ENCODE assay signal across 8 cellular contexts in genomic region chrX:120604359-120604782, GRCh38. TPM values are rescaled to one million over a fixed set of nuclear protein-coding genes. Genes with fewer than 3 reads are reported as not detected.
DNase-seq lines count a peak whose midpoint lies in the region; ATAC-seq and TF ChIP-seq lines count a peak whose summit lies in the region.

No MANE protein-coding gene starts in this region.

- peak; percentile 16 for DNase-seq in GM19238 (ENCODE audit: insufficient read length, low spot score)
- peak; percentile 16 for DNase-seq in HK-2 (ENCODE audit: unreplicated experiment)
- DNase-seq in activated naive CD8-positive, alpha-beta T cell treated with anti-CD3 and anti-CD28 coated beads, Interleukin-2, amount 10 ng/mL, durations not matched to agents 7 days and 5 days, result no peak
- no peak for DNase-seq in left ventricle myocardium inferior
- DNase-seq in psoas muscle, result no peak
- no peak for DNase-seq in UCSD-AML1 (lab: John Stamatoyannopoulos, UW; ENCODE audit: unreplicated experiment)

- H3K4me1 ChIP-seq in OCI-LY3 (ENCODE audit: low read length) (peaks cover 6% of the 10 kb centered on the region), left ventricle myocardium inferior (peaks cover 21% of the 10 kb centered on the region), psoas muscle (no peaks in the 10 kb centered on the region)

- no peaks in the 10 kb centered on the region for H3K9me3 Mint-ChIP-seq in activated naive CD8-positive, alpha-beta T cell treated with anti-CD3 and anti-CD28 coated beads, Interleukin-2, amount 10 ng/mL, durations not matched to agents 7 days and 5 days

- peak overlapping the region; percentile 100 for H3K27ac Mint-ChIP-seq in activated naive CD8-positive, alpha-beta T cell treated with anti-CD3 and anti-CD28 coated beads, Interleukin-2, amount 10 ng/mL, durations not matched to agents 7 days and 5 days

- peak; percentile 71 for ATAC-seq in activated naive CD8-positive, alpha-beta T cell treated with anti-CD3 and anti-CD28 coated beads, Interleukin-2, amount 10 ng/mL, durations not matched to agents 7 days and 5 days (ENCODE audit: low read depth)
- peak; percentile 79 to 86 (median 82) for ATAC-seq in psoas muscle

- H3K4me2 ChIP-seq in OCI-LY3 (ENCODE audit: low read length), result peak overlapping the region; percentile 80

- no peaks in the 10 kb centered on the region for H3K27me3 ChIP-seq in OCI-LY3 (ENCODE audit: low read depth, low read length)
- no peaks in the 10 kb centered on the region for H3K27me3 ChIP-seq in left ventricle myocardium inferior (ENCODE audit: low read depth)
- H3K27me3 ChIP-seq in psoas muscle (ENCODE audit: insufficient read depth in 3 of 3, low read length in 2 of 3), result no peaks in the 10 kb centered on the region

- H3K36me3 ChIP-seq in OCI-LY3 (replicated peaks; ENCODE audit: low read depth, low read length) (no peaks in the 10 kb centered on the region), left ventricle myocardium inferior (no peaks in the 10 kb centered on the region), psoas muscle (ENCODE audit: insufficient read depth in 1 of 2, low read depth in 1 of 2) (peaks cover 0 to 13% of the 10 kb centered on the region in 2 donors)

- H3K4me3 Mint-ChIP-seq in activated naive CD8-positive, alpha-beta T cell treated with anti-CD3 and anti-CD28 coated beads, Interleukin-2, amount 10 ng/mL, durations not matched to agents 7 days and 5 days, result peak overlapping the region; percentile 93

- peaks cover 2% of the 10 kb centered on the region for H3K4me1 Mint-ChIP-seq in activated naive CD8-positive, alpha-beta T cell treated with anti-CD3 and anti-CD28 coated beads, Interleukin-2, amount 10 ng/mL, durations not matched to agents 7 days and 5 days

- H4K20me1 ChIP-seq in OCI-LY3 (ENCODE audit: insufficient read depth, low read length), result no peaks in the 10 kb centered on the region

- intact Hi-C loops in left ventricle myocardium inferior (cut with micrococcal nuclease) (no loop called here), psoas muscle (cut with DNase I) (loop anchor here (1.0 to 2.0 kb wide), 2 partner anchors 43 to 44 kb away; partner anchors contain the start of gene CUL4B (in 1 of the 2))

- H3K27ac ChIP-seq in C4-2B (peak overlapping the region; percentile 87), OCI-LY3 (ENCODE audit: low read length) (peak overlapping the region; percentile 91), left ventricle myocardium inferior (replicated peaks) (peak overlapping the region; percentile 88), psoas muscle (peak overlapping the region; percentile 86)

- H3K36me3 Mint-ChIP-seq in activated naive CD8-positive, alpha-beta T cell treated with anti-CD3 and anti-CD28 coated beads, Interleukin-2, amount 10 ng/mL, durations not matched to agents 7 days and 5 days, result peaks cover 7% of the 10 kb centered on the region

- peaks cover 29% of the 10 kb centered on the region for H3K79me2 ChIP-seq in OCI-LY3 (ENCODE audit: low read length)

- WGBS in psoas muscle, 3 donors, result 0 to 23% (median 2%) methylated on average over 5 of the region's 5 CpGs

- TF ChIP-seq CTCF in C4-2B (conservative IDR thresholded peaks at IDR 0.05) (no peak), OCI-LY3 (IDR thresholded peaks at IDR 0.05; ENCODE audit: low read depth, low read length) (no peak), left ventricle myocardium inferior (IDR thresholded peaks at IDR 0.05; ENCODE audit: borderline replicate concordance) (no peak), psoas muscle (IDR thresholded peaks at IDR 0.05) (no peak)

- H3K27me3 Mint-ChIP-seq in activated naive CD8-positive, alpha-beta T cell treated with anti-CD3 and anti-CD28 coated beads, Interleukin-2, amount 10 ng/mL, durations not matched to agents 7 days and 5 days, result no peaks in the 10 kb centered on the region

- peak overlapping the region; percentile 99 for H3K9ac ChIP-seq in OCI-LY3 (ENCODE audit: low read length)

- POLR2A ChIA-PET in activated naive CD8-positive, alpha-beta T cell treated with anti-CD3 and anti-CD28 coated beads, Interleukin-2, amount 10 ng/mL, durations not matched to agents 7 days and 5 days (lab: Charles Lee), result interaction anchor here (0.5 to 2.6 kb wide), 15 partner anchors 14 to 147 kb away, joined by 3 to 65 read pairs (median 4); partner anchors contain the start of genes C1GALT1C1 and CUL4B

- H2AFZ ChIP-seq in OCI-LY3 (ENCODE audit: low read depth, low read length), result no peak overlapping the region

- no peaks in the 10 kb centered on the region for H3K9me3 ChIP-seq in OCI-LY3 (ENCODE audit: insufficient read depth, low read length)
- H3K9me3 ChIP-seq in left ventricle myocardium inferior (replicated peaks), result no peaks in the 10 kb centered on the region
- H3K9me3 ChIP-seq in psoas muscle, result no peaks in the 10 kb centered on the region

- H3K4me3 ChIP-seq in OCI-LY3 (ENCODE audit: low read length) (peak overlapping the region; percentile 99), left ventricle myocardium inferior (peak overlapping the region; percentile 76), psoas muscle (peak overlapping the region; percentile 70)

RNA-seq across cellular contexts. Expression of gene MCTS1, which starts 0.5 kb away (rescaled TPM):
- total RNA-seq in activated naive CD8-positive, alpha-beta T cell treated with anti-CD3 and anti-CD28 coated beads, Interleukin-2, amount 10 ng/mL, durations not matched to agents 7 days and 5 days, result 10 to 100 TPM; 40.5 to 42.1 TPM
- total RNA-seq in left ventricle myocardium inferior (32.6 TPM), psoas muscle (10 to 100 TPM; 23.0 to 34.6 (median 27.7) TPM)
- 10 to 100 TPM; 26.7 to 54.3 (median 29.5) TPM for polyA plus RNA-seq in psoas muscle

RNA-seq across cellular contexts. Expression of gene C1GALT1C1, which starts 25.5 kb away (rescaled TPM):
- total RNA-seq in activated naive CD8-positive, alpha-beta T cell treated with anti-CD3 and anti-CD28 coated beads, Interleukin-2, amount 10 ng/mL, durations not matched to agents 7 days and 5 days, result 10 to 100 TPM; 18.1 to 20.2 TPM
- total RNA-seq in left ventricle myocardium inferior (19.7 TPM), psoas muscle (1 to 10 TPM; 5.0 to 6.3 (median 5.7) TPM)
- polyA plus RNA-seq in psoas muscle, result 10 to 100 TPM in 2 of 3 donors, 1 to 10 TPM in 1; 7.3 to 16.0 (median 13.3) TPM

RNA-seq across cellular contexts. Expression of gene CUL4B, which starts 43.6 kb away (rescaled TPM):
- total RNA-seq in activated naive CD8-positive, alpha-beta T cell treated with anti-CD3 and anti-CD28 coated beads, Interleukin-2, amount 10 ng/mL, durations not matched to agents 7 days and 5 days, result 10 to 100 TPM; 40.7 to 41.3 TPM
- total RNA-seq in left ventricle myocardium inferior (18.9 TPM), psoas muscle (10 to 100 TPM in 3 of 4 donors, 1 to 10 TPM in 1; 9.8 to 11.7 (median 11.2) TPM)
- 10 to 100 TPM in 1 of 3 donors, 1 to 10 TPM in 2; 6.0 to 13.1 (median 6.5) TPM for polyA plus RNA-seq in psoas muscle

Comparison
In these comparisons a context has a peak if more than half of its experiments do, and no peak if none do; other contexts are left out.
1. DNase-seq: peak in GM19238 (single experiment) and HK-2 (single experiment); none in activated naive CD8-positive, alpha-beta T cell treated with anti-CD3 and anti-CD28 coated beads, Interleukin-2, amount 10 ng/mL, durations not matched to agents 7 days and 5 days (single experiment), left ventricle myocardium inferior (single experiment), psoas muscle (0 of 2) and UCSD-AML1 (single experiment).
2. Peak in every context shown above with its lines, with median percentiles within 50 percentile points of each other: H3K27ac ChIP-seq and H3K4me3 ChIP-seq.